Comparison of ENCODE assay signal across 12 cellular contexts in the genomic region with DNA sequence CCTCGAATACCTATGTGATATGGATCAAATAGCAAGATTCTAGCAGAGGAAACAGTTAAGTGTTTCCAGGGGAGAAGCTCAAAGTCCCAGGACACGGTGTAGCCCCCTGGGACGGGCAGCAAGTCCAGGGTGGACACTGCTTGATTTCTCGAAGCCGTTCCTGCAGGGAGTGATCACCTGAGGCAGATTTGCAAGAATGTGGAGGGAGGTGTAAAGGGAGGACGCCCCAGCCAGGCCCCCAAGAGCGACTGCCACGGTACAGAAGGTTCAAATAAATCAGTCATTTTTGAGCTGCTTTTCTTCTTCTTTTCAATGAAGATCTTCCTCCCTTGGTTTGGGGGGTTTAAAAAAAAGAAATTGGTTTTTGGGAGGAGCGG. TPM values are rescaled to one million over a fixed set of nuclear protein-coding genes. Genes with fewer than 3 reads are reported as not detected.
A peak's percentile ranks its signal among the peaks of the same experiment; 100 is the strongest.
DNase-seq lines count a peak whose midpoint lies in the region; ATAC-seq and TF ChIP-seq lines count a peak whose summit lies in the region.
"Had no signal": no experiment of that assay in that cellular context is flagged by ENCODE, and none has a peak within 500 bp of the region (broad histone marks: within the 10 kb centered on the region; RNA-seq: fewer than 3 reads in every experiment).

No MANE protein-coding gene starts in this region.

- WGBS in aorta, 2 donors = 90 to 91% methylated on average over 9 of the region's 9 CpGs

- ATAC-seq in left cardiac atrium (no peak), aorta (ENCODE audit: low FRiP score) (no peak)
- ATAC-seq: left lung had no signal

- TF ChIP-seq CTCF in cardiac muscle cell (IDR thresholded peaks at IDR 0.05; ENCODE audit: low read depth, low read length) (no peak), SU-DHL-6 (IDR thresholded peaks at IDR 0.05; ENCODE audit: insufficient read depth, low read length, poor library complexity, severe bottlenecking) (no peak)

- H3K4me1 ChIP-seq in cardiac muscle cell (ENCODE audit: low read depth) (peaks cover 14% of the 10 kb centered on the region), muscle layer of duodenum (ENCODE audit: control insufficient read depth in 1 of 2, insufficient read depth in 2 of 2, low read length in 2 of 2) (peaks cover 0 to 11% of the 10 kb centered on the region in 2 donors), aorta (ENCODE audit: control insufficient read depth in 1 of 2, insufficient read depth in 2 of 2, low read length in 2 of 2) (no peaks in the 10 kb centered on the region)

- H3K36me3 ChIP-seq in cardiac muscle cell (no peaks in the 10 kb centered on the region), SU-DHL-6 (ENCODE audit: low read length) (peaks cover 2% of the 10 kb centered on the region), muscle layer of duodenum (ENCODE audit: control insufficient read depth in 1 of 2, insufficient read depth in 2 of 2, low read length in 2 of 2) (peaks cover 0 to under 1% of the 10 kb centered on the region in 2 donors), aorta (ENCODE audit: control insufficient read depth in 1 of 2, insufficient read depth in 2 of 2, low read length in 1 of 2) (no peaks in the 10 kb centered on the region)
- H3K36me3 ChIP-seq: left lung had no signal

- intact Hi-C loops in left cardiac atrium (cut with DNase I) (no loop called here), aorta (cut with DNase I) (no loop called here)

- H3K9me3 ChIP-seq in cardiac muscle cell (ENCODE audit: low read depth) = no peaks in the 10 kb centered on the region
- no peaks in the 10 kb centered on the region for H3K9me3 ChIP-seq in SU-DHL-6 (ENCODE audit: insufficient read depth, low read length)
- H3K9me3 ChIP-seq in muscle layer of duodenum (ENCODE audit: control insufficient read depth in 1 of 2, low read length in 2 of 2) = no peaks in the 10 kb centered on the region
- H3K9me3 ChIP-seq in aorta (ENCODE audit: control insufficient read depth, low read length) = no peaks in the 10 kb centered on the region
- H3K9me3 ChIP-seq: left lung had no signal

- H3K27ac ChIP-seq in cardiac muscle cell (peak overlapping the region; percentile 22), SU-DHL-6 (ENCODE audit: low read depth, low read length) (peak overlapping the region; percentile 73), muscle layer of duodenum (ENCODE audit: low read length) (peak overlapping the region; percentile 1), aorta (ENCODE audit: low read depth in 1 of 2, low read length in 2 of 2) (no peak overlapping the region)

- no peaks in the 10 kb centered on the region for H3K9me2 ChIP-seq in SU-DHL-6 (replicated peaks; ENCODE audit: insufficient read depth, low read length)

- H3K4me2 ChIP-seq in SU-DHL-6 (ENCODE audit: low read depth, low read length, poor library complexity, severe bottlenecking) = no peak overlapping the region
- H3K4me2 ChIP-seq: smooth muscle cell had no signal

- peaks cover 22% of the 10 kb centered on the region; the same call in 1 of the 2 replicates for H4K20me1 ChIP-seq in SU-DHL-6 (ENCODE audit: low read depth, low read length)

- H3K4me3 ChIP-seq in cardiac muscle cell = no peak overlapping the region
- no peak overlapping the region for H3K4me3 ChIP-seq in SU-DHL-6 (ENCODE audit: insufficient read depth, low read length, poor library complexity, severe bottlenecking)
- H3K4me3 ChIP-seq in muscle layer of duodenum (ENCODE audit: low read depth in 1 of 2, low read length in 2 of 2) = no peak overlapping the region
- no peak overlapping the region for H3K4me3 ChIP-seq in aorta (ENCODE audit: low read length in 2 of 2)
- H3K4me3 ChIP-seq: left lung, smooth muscle cell had no signal

- H3K79me2 ChIP-seq in SU-DHL-6 (ENCODE audit: insufficient read depth, low read length) = no peaks in the 10 kb centered on the region

- H3K27me3 ChIP-seq in cardiac muscle cell = no peaks in the 10 kb centered on the region
- H3K27me3 ChIP-seq in SU-DHL-6 (ENCODE audit: low read length) = no peaks in the 10 kb centered on the region
- H3K27me3 ChIP-seq in muscle layer of duodenum (ENCODE audit: low read depth, low read length) = no peaks in the 10 kb centered on the region
- H3K27me3 ChIP-seq in aorta (ENCODE audit: control insufficient read depth in 1 of 2, insufficient read depth in 2 of 2, low read length in 1 of 2) = no peaks in the 10 kb centered on the region
- H3K27me3 ChIP-seq: left lung had no signal

- DNase-seq in cardiac muscle cell (ENCODE audit: low read depth in 1 of 2, low spot score in 1 of 2) (no peak), left cardiac atrium (no peak), aorta (peak; percentile 30 to 45), SKM-1 (lab: John Stamatoyannopoulos, UW; ENCODE audit: unreplicated experiment) (no peak), NCI-H2196 treated with DMSO at 0.1 percent for 48 hours (lab: John Stamatoyannopoulos, UW; ENCODE audit: unreplicated experiment) (no peak), HUDEP-2 (lab: John Stamatoyannopoulos, UW; ENCODE audit: unreplicated experiment in 76 of 76) (no peak)
- DNase-seq: EL, NCI-H345 had no signal

- no peak overlapping the region for H2AFZ ChIP-seq in SU-DHL-6 (ENCODE audit: low read depth, low read length, severe bottlenecking)

- H3F3A ChIP-seq in SU-DHL-6 (ENCODE audit: insufficient read depth) = peaks cover 14% of the 10 kb centered on the region

- no peak overlapping the region for H3K9ac ChIP-seq in SU-DHL-6 (ENCODE audit: low read length)

RNA-seq across cellular contexts. Expression of a gene that starts 41.4 kb away (rescaled TPM):
- total RNA-seq in cardiac muscle cell = 7.8 and 13.4 TPM in 2 replicates
- polyA plus RNA-seq in cardiac muscle cell = 10.9 and 12.1 TPM in 2 replicates
- total RNA-seq in left cardiac atrium = 10 to 100 TPM; 66.4 to 77.5 TPM
- 100 to 1,000 TPM in 1 of 2 donors, 10 to 100 TPM in 1; 98.9 to 223 TPM for total RNA-seq in aorta
- 10 to 100 TPM in 1 of 2 donors, 1 to 10 TPM in 1; 4.8 to 12.4 TPM for polyA plus RNA-seq in aorta

Comparison
In these comparisons a context has a peak if more than half of its experiments do, and no peak if none do; other contexts are left out.
1. DNase-seq: peak in aorta (2 of 2); none in cardiac muscle cell (0 of 2), left cardiac atrium (single experiment), SKM-1 (single experiment), NCI-H2196 treated with DMSO at 0.1 percent for 48 hours (single experiment) and HUDEP-2 (0 of 76).
2. H3K27ac ChIP-seq: peak in cardiac muscle cell (single experiment), SU-DHL-6 (single experiment) and muscle layer of duodenum (single experiment); none in aorta (0 of 2).